1 cellular context compared by ENCODE assay signal in genomic region chr7:924541-925231, GRCh38.
TF ChIP-seq lines count a peak whose summit lies in the region.

No MANE protein-coding gene starts in this region.

TF ChIP-seq in K562, 482 proteins besides CTCF, POLR2A, EP300 and RAD21:
- TF ChIP-seq EGR1 (conservative IDR thresholded peaks at IDR 0.05) (peak; percentile 37; the same call in 1 of the 2 replicates), CTCFL (IDR thresholded peaks at IDR 0.05; ENCODE audit: borderline replicate concordance, insufficient read depth, low read depth, low read length, poor library complexity, severe bottlenecking) (no peak)
